In genomic region chr1:152347116-152347728, GRCh38 we compare ENCODE assay signal across 9 cellular contexts. TPM values are rescaled to one million over a fixed set of nuclear protein-coding genes. Genes with fewer than 3 reads are reported as not detected.
A peak's percentile ranks its signal among the peaks of the same experiment; 100 is the strongest.
DNase-seq lines count a peak whose midpoint lies in the region; ATAC-seq and TF ChIP-seq lines count a peak whose summit lies in the region.
"Had no signal": no experiment of that assay in that cellular context is flagged by ENCODE, and none has a peak within 500 bp of the region (broad histone marks: within the 10 kb centered on the region; RNA-seq: fewer than 3 reads in every experiment).

No MANE protein-coding gene starts in this region.

- TF ChIP-seq EP300 in suprapubic skin (IDR thresholded peaks at IDR 0.05) = no peak

- H3K4ac ChIP-seq in mesenchymal stem cell (ENCODE audit: low read depth in 1 of 2, low read length in 2 of 2) = no peak overlapping the region

- no peaks in the 10 kb centered on the region for H3K27me3 ChIP-seq in mesenchymal stem cell (ENCODE audit: control insufficient read depth in 1 of 2, insufficient read depth in 1 of 2, low read length in 2 of 2)
- no peaks in the 10 kb centered on the region for H3K27me3 ChIP-seq in suprapubic skin

- no peak overlapping the region for H4K91ac ChIP-seq in mesenchymal stem cell (ENCODE audit: low read length)

- no peak overlapping the region for H2BK15ac ChIP-seq in mesenchymal stem cell (ENCODE audit: low read depth, poor library complexity, severe bottlenecking)

- peak; percentile 70 to 72 for TF ChIP-seq CTCF in suprapubic skin (IDR thresholded peaks at IDR 0.05)

- ATAC-seq in HG03095 (IDR thresholded peaks at IDR 0.05; ENCODE audit: unreplicated experiment) = no peak

- H4K8ac ChIP-seq in mesenchymal stem cell (ENCODE audit: low read length) = no peak overlapping the region

- no peak overlapping the region for H3K4me2 ChIP-seq in mesenchymal stem cell (ENCODE audit: low read length, poor library complexity, severe bottlenecking)

- no peak overlapping the region for H3K23ac ChIP-seq in mesenchymal stem cell (ENCODE audit: low read length in 2 of 2)

- H3K9me3 ChIP-seq in mesenchymal stem cell (ENCODE audit: control insufficient read depth, low read length) (no peaks in the 10 kb centered on the region), suprapubic skin (no peaks in the 10 kb centered on the region)

- no peak overlapping the region for H3K18ac ChIP-seq in mesenchymal stem cell (ENCODE audit: low read depth in 1 of 2, low read length in 2 of 2)

- H3K14ac ChIP-seq in mesenchymal stem cell (ENCODE audit: low read length in 2 of 2) = no peak overlapping the region

- no peak overlapping the region for H3K9ac ChIP-seq in mesenchymal stem cell (ENCODE audit: low read length)

- H3K79me1 ChIP-seq in mesenchymal stem cell (replicated peaks; ENCODE audit: low read length, poor library complexity, severe bottlenecking) = no peaks in the 10 kb centered on the region

- no peak for TF ChIP-seq POLR2A in suprapubic skin (IDR thresholded peaks at IDR 0.05)

- no peak overlapping the region for H2BK12ac ChIP-seq in mesenchymal stem cell (ENCODE audit: low read length in 2 of 2)

- H3K4me1 ChIP-seq in mesenchymal stem cell (ENCODE audit: control insufficient read depth, insufficient read depth, low read depth, low read length) (no peaks in the 10 kb centered on the region), suprapubic skin (no peaks in the 10 kb centered on the region)

- no peak overlapping the region for H2AFZ ChIP-seq in mesenchymal stem cell (ENCODE audit: low read depth, low read length)

- H3K4me3 ChIP-seq in mesenchymal stem cell (ENCODE audit: insufficient read depth in 1 of 2, low read depth in 1 of 2, low read length in 2 of 2) = no peak overlapping the region
- H3K4me3 ChIP-seq in suprapubic skin = no peak overlapping the region

- no peak overlapping the region for H2BK120ac ChIP-seq in mesenchymal stem cell (ENCODE audit: low read depth, low read length)

- H3K36me3 ChIP-seq in mesenchymal stem cell (ENCODE audit: control insufficient read depth in 1 of 2, insufficient read depth in 2 of 2, low read depth in 1 of 2, low read length in 2 of 2) (no peaks in the 10 kb centered on the region), suprapubic skin (no peaks in the 10 kb centered on the region)

- in situ Hi-C loops in ACHN (cut with HindIII; ENCODE audit: low pct_ligation_motif_present, low pct_unique_long_range_greater_than_20kb, low sequenced_read_pairs) = no loop called here

- no peak overlapping the region for H2BK5ac ChIP-seq in mesenchymal stem cell (ENCODE audit: low read depth, low read length, poor library complexity, severe bottlenecking)

- DNase-seq in ACHN (peak; percentile 75), GM03348 (ENCODE audit: low spot score) (peak; percentile 31), LoVo (ENCODE audit: low spot score) (peak; percentile 56), SW480 (ENCODE audit: low spot score) (peak; percentile 46), mesenchymal stem cell (peak; percentile 26), suprapubic skin (ENCODE audit: low spot score in 2 of 2) (no peak)
- DNase-seq in central memory CD4-positive, alpha-beta T cell = peak; percentile 47

- no peak overlapping the region for H3K27ac ChIP-seq in mesenchymal stem cell (ENCODE audit: low read length, poor library complexity, severe bottlenecking)
- no peak overlapping the region for H3K27ac ChIP-seq in suprapubic skin

- 22% methylated on average over 4 of the region's 8 CpGs for WGBS in mesenchymal stem cell
- WGBS in suprapubic skin = 15% methylated on average over 8 of the region's 8 CpGs

- no peak overlapping the region for H2AK5ac ChIP-seq in mesenchymal stem cell (ENCODE audit: low read length, severe bottlenecking)

RNA-seq across cellular contexts. Expression of gene FLG2, which starts 12.6 kb away (rescaled TPM):
- not detected for polyA plus RNA-seq in mesenchymal stem cell (2013, experiment 1 of 2)
- polyA plus RNA-seq in mesenchymal stem cell (2013, experiment 2 of 2) = not detected
- total RNA-seq in suprapubic skin = 1,000 to 10,000 TPM in 3 of 4 donors, 100 to 1,000 TPM in 1; 259 to 1,520 (median 1,297) TPM
- total RNA-seq: skeletal muscle tissue had no signal

RNA-seq across cellular contexts. Expression of gene FLG, which starts 22.2 kb away (rescaled TPM):
- polyA plus RNA-seq in mesenchymal stem cell (2013, experiment 1 of 2) = not detected
- not detected for polyA plus RNA-seq in mesenchymal stem cell (2013, experiment 2 of 2)
- total RNA-seq in suprapubic skin = 1,000 to 10,000 TPM in 3 of 4 donors, 100 to 1,000 TPM in 1; 734 to 2,889 (median 2,088) TPM

Comparison
In these comparisons a context has a peak if more than half of its experiments do, and no peak if none do; other contexts are left out.
1. DNase-seq: peak in ACHN (single experiment), GM03348 (single experiment), LoVo (single experiment), SW480 (single experiment), central memory CD4-positive, alpha-beta T cell (single experiment) and mesenchymal stem cell (single experiment); none in suprapubic skin (0 of 2).